ENCODE assay signal across 1 cellular context in genomic region chr12:6343518-6343917, GRCh38.
TF ChIP-seq lines count a peak whose summit lies in the region.

No MANE protein-coding gene starts in this region.

TF ChIP-seq in GM23338, 12 proteins besides CTCF, POLR2A, EP300 and RAD21:
- TF ChIP-seq ZNF462 (CRISPR knock-in tag; IDR thresholded peaks at IDR 0.05) (peak; percentile 48; the same call in 1 of the 2 replicates), EZH2phosphoT487 (IDR thresholded peaks at IDR 0.05; ENCODE audit: unreplicated experiment) (no peak), ETS1 (IDR thresholded peaks at IDR 0.05) (peak; percentile 13; the same call in 1 of the 2 replicates)
